In genomic region chr17:72985882-72986720, GRCh38 we compare ENCODE assay signal across 8 cellular contexts.
A peak's percentile ranks its signal among the peaks of the same experiment; 100 is the strongest.
DNase-seq lines count a peak whose midpoint lies in the region; ATAC-seq and TF ChIP-seq lines count a peak whose summit lies in the region.

No MANE protein-coding gene starts in this region.

- no peaks in the 10 kb centered on the region for H3K4me1 Mint-ChIP-seq in activated naive CD4-positive, alpha-beta T cell treated with anti-CD3 and anti-CD28 coated beads for 36 hours (ENCODE audit: low read depth)
- H3K4me1 Mint-ChIP-seq in glutamatergic neuron (ENCODE audit: low read depth, unreplicated experiment), result peaks cover 15% of the 10 kb centered on the region

- H3K4me1 ChIP-seq in KMS-11 (ENCODE audit: low read depth, poor library complexity, severe bottlenecking) (no peaks in the 10 kb centered on the region), trophoblast cell (ENCODE audit: control insufficient read depth in 1 of 2, insufficient read depth in 2 of 2, low read length in 2 of 2) (peaks cover 4 to 10% of the 10 kb centered on the region in 2 experiments)

- TF ChIP-seq CTCF in KMS-11 (conservative IDR thresholded peaks at IDR 0.05; ENCODE audit: low read depth, low read length) (peak; percentile 97), glutamatergic neuron (IDR thresholded peaks at IDR 0.05; ENCODE audit: partially characterized antibody, unreplicated experiment) (peak; percentile 91)

- no peaks in the 10 kb centered on the region for H4K20me1 ChIP-seq in KMS-11 (ENCODE audit: insufficient read depth)

- H3K79me1 ChIP-seq in trophoblast cell (ENCODE audit: low read length), result no peaks in the 10 kb centered on the region

- H2BK120ac ChIP-seq in trophoblast cell (ENCODE audit: insufficient read depth, low read length, poor library complexity), result peak overlapping the region; percentile 20

- H3K27me3 ChIP-seq in KMS-11 (ENCODE audit: insufficient read depth, low read depth), result no peaks in the 10 kb centered on the region
- H3K27me3 ChIP-seq in trophoblast cell (ENCODE audit: insufficient read depth, low read length), result no peaks in the 10 kb centered on the region

- H3K4ac ChIP-seq in trophoblast cell (ENCODE audit: low read depth, low read length), result no peak overlapping the region

- H2BK5ac ChIP-seq in trophoblast cell (ENCODE audit: low read depth, low read length, poor library complexity), result peak overlapping the region; percentile 9

- H3K27ac Mint-ChIP-seq in activated naive CD4-positive, alpha-beta T cell treated with anti-CD3 and anti-CD28 coated beads for 36 hours, result no peak overlapping the region
- peak overlapping the region; percentile 70 for H3K27ac Mint-ChIP-seq in glutamatergic neuron (ENCODE audit: unreplicated experiment)

- H3K9me3 Mint-ChIP-seq in activated naive CD4-positive, alpha-beta T cell treated with anti-CD3 and anti-CD28 coated beads for 36 hours, result no peaks in the 10 kb centered on the region
- H3K9me3 Mint-ChIP-seq in glutamatergic neuron (ENCODE audit: unreplicated experiment), result peaks cover 7% of the 10 kb centered on the region

- no peaks in the 10 kb centered on the region for H3K36me3 Mint-ChIP-seq in activated naive CD4-positive, alpha-beta T cell treated with anti-CD3 and anti-CD28 coated beads for 36 hours (ENCODE audit: low read depth)
- no peaks in the 10 kb centered on the region for H3K36me3 Mint-ChIP-seq in glutamatergic neuron (ENCODE audit: unreplicated experiment)

- H3K9me3 ChIP-seq in trophoblast cell (ENCODE audit: insufficient read depth, low read depth, low read length), result peaks cover 2% of the 10 kb centered on the region

- DNase-seq in DMS 273 treated with DMSO at 0.1 percent for 48 hours (lab: John Stamatoyannopoulos, UW) (peak; percentile 46), RPMI8226 (peak; percentile 63), glutamatergic neuron (peak; percentile 75), trophoblast cell (peak; percentile 57 to 88), OCI-M2 (lab: John Stamatoyannopoulos, UW; ENCODE audit: unreplicated experiment) (no peak)
- peak; percentile 70 for DNase-seq in activated naive CD4-positive, alpha-beta T cell treated with anti-CD3 and anti-CD28 coated beads for 36 hours

- H3K27ac ChIP-seq in KMS-11 (no peak overlapping the region), trophoblast cell (ENCODE audit: low read depth, low read length) (no peak overlapping the region)

- H3K79me2 ChIP-seq in KMS-11 (ENCODE audit: insufficient read depth, low read depth), result no peaks in the 10 kb centered on the region
- H3K79me2 ChIP-seq in trophoblast cell (ENCODE audit: control insufficient read depth, insufficient read depth, low read length, poor library complexity), result no peaks in the 10 kb centered on the region

- peak overlapping the region; percentile 49 for H4K8ac ChIP-seq in trophoblast cell (ENCODE audit: low read depth, low read length)

- no peak overlapping the region for H3K4me3 Mint-ChIP-seq in activated naive CD4-positive, alpha-beta T cell treated with anti-CD3 and anti-CD28 coated beads for 36 hours
- no peak overlapping the region for H3K4me3 Mint-ChIP-seq in glutamatergic neuron (ENCODE audit: unreplicated experiment)

- no peaks in the 10 kb centered on the region for H3K27me3 Mint-ChIP-seq in activated naive CD4-positive, alpha-beta T cell treated with anti-CD3 and anti-CD28 coated beads for 36 hours (ENCODE audit: low read depth)
- no peaks in the 10 kb centered on the region for H3K27me3 Mint-ChIP-seq in glutamatergic neuron (ENCODE audit: unreplicated experiment)

- peak; percentile 82 for ATAC-seq in GM21515 (IDR thresholded peaks at IDR 0.05; ENCODE audit: unreplicated experiment)

- no peak overlapping the region for H3K14ac ChIP-seq in trophoblast cell (ENCODE audit: low read length)

- H2AFZ ChIP-seq in KMS-11 (ENCODE audit: low read depth), result no peak overlapping the region
- H2AFZ ChIP-seq in trophoblast cell (ENCODE audit: insufficient read depth, low read length, poor library complexity), result peak overlapping the region; percentile 32

- intact Hi-C loops in activated naive CD4-positive, alpha-beta T cell treated with anti-CD3 and anti-CD28 coated beads for 36 hours (cut with micrococcal nuclease), result loop anchor here (1.0 to 5.0 kb wide), 4 partner anchors 170 to 425 kb away; no protein-coding TSS in a partner anchor

- H4K91ac ChIP-seq in trophoblast cell (ENCODE audit: low read depth, low read length), result peak overlapping the region; percentile 45

- H3K36me3 ChIP-seq in KMS-11 (ENCODE audit: insufficient read depth), result no peaks in the 10 kb centered on the region
- H3K36me3 ChIP-seq in trophoblast cell (ENCODE audit: control insufficient read depth in 1 of 2, insufficient read depth in 2 of 2, low read length in 2 of 2), result no peaks in the 10 kb centered on the region

- peak overlapping the region; percentile 45 for H2AK5ac ChIP-seq in trophoblast cell (ENCODE audit: low read length)

- no peak overlapping the region for H3K4me2 ChIP-seq in KMS-11
- no peak overlapping the region for H3K4me2 ChIP-seq in trophoblast cell (ENCODE audit: low read length)

- H3K9ac ChIP-seq in KMS-11 (no peak overlapping the region), trophoblast cell (ENCODE audit: low read length) (no peak overlapping the region)

- WGBS in trophoblast cell (ENCODE audit: extremely low coverage, insufficient coverage, insufficient read length), result no CpG with 5 or more reads among the region's 11 CpGs

- H3K4me3 ChIP-seq in KMS-11 (IDR thresholded peaks at IDR 0.05; ENCODE audit: insufficient read depth, low read depth, low read length) (no peak overlapping the region), trophoblast cell (ENCODE audit: low read depth, low read length) (no peak overlapping the region)

- CTCF ChIA-PET in activated naive CD4-positive, alpha-beta T cell treated with anti-CD3 and anti-CD28 coated beads for 36 hours (lab: Charles Lee), result interaction anchor here (0.6 to 3.5 kb wide), 31 partner anchors 9 to 520 kb away, joined by 3 to 31 read pairs (median 4); partner anchors contain the start of genes SLC39A11 and SSTR2

- H4K12ac ChIP-seq in trophoblast cell (ENCODE audit: low read depth, low read length), result no peak overlapping the region

- no peak overlapping the region for H3K23ac ChIP-seq in trophoblast cell (ENCODE audit: low read length)

- H2BK12ac ChIP-seq in trophoblast cell (ENCODE audit: low read length), result peak overlapping the region; percentile 63

- peak overlapping the region; percentile 34 for H3K18ac ChIP-seq in trophoblast cell (ENCODE audit: low read length)
